8 cellular contexts compared by ENCODE assay signal in the genomic region with DNA sequence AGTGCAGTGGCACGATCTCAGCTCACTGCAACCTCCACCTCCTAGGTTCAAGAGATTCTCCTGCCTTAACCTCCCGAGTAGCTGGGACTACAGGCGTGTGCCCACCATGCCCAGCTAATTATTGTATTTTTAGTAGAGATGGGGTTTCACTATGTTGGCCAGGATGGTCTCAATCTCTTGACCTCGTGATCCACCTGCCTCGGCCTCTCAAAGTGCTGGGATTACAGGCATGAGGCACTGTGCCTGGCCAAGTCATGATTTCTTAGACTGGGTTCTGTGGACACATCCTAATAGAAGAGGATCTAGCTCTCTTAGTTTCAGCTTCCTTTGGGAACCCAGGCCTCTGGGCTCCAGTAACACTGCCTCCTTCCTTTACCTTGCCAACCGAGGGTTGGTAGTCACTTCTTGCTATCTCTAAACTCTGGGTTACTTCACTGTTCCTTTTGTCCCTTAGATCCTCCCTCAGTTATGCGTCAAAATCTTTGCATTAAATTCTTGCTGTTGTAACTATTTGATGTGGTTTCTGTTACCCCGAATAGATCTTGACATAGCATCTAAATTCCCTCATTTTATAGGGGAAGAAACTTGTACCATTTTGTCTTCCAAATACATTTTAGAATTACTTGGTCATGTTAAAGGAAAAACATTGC. TPM values are rescaled to one million over a fixed set of nuclear protein-coding genes. Genes with fewer than 3 reads are reported as not detected.
DNase-seq lines count a peak whose midpoint lies in the region; ATAC-seq, FAIRE-seq and TF ChIP-seq lines count a peak whose summit lies in the region.
"Not testable (repeated sequence)": the region's sequence is repeated elsewhere in the genome, so short reads cannot be mapped to it uniquely, and the experiment has no call there.

No MANE protein-coding gene starts in this region.

- not testable (repeated sequence) for H3K36me3 ChIP-seq in HCT116 (ENCODE audit: control insufficient read depth in 1 of 2, insufficient read depth in 2 of 2, low read length in 2 of 2); keratinocyte (ENCODE audit: control insufficient read depth in 2 of 2, extremely low read depth in 1 of 2, insufficient read depth in 2 of 2, low read length in 2 of 2)

- not testable (repeated sequence) for TF ChIP-seq RAD21 in HCT116 (IDR thresholded peaks at IDR 0.05; ENCODE audit: low read depth)

- peaks cover 8 to 13% of the 10 kb centered on the region in 2 experiments; a peak in 3 of 4 replicates for H3K4me1 ChIP-seq in HCT116 (ENCODE audit: control insufficient read depth in 1 of 2, insufficient read depth in 2 of 2, low read length in 2 of 2)
- H3K4me1 ChIP-seq in keratinocyte (ENCODE audit: control insufficient read depth, extremely low read depth, insufficient read depth, low read length), result peaks cover 12% of the 10 kb centered on the region

- H3K27ac Mint-ChIP-seq in CD14-positive monocyte, result peak overlapping the region in 6 of 7 donors; percentile 21 to 80 (median 55)
- H3K27ac Mint-ChIP-seq in T-cell, result peak overlapping the region; percentile 40 to 41
- peak overlapping the region; percentile 72 for H3K27ac Mint-ChIP-seq in activated CD4-positive, alpha-beta memory T cell treated with anti-CD3 and anti-CD28 coated beads, Interleukin-2, amount 10 ng/mL, durations not matched to agents 7 days and 5 days
- peak overlapping the region; percentile 66 for H3K27ac Mint-ChIP-seq in activated T-helper 1 cell treated with anti-CD3 and anti-CD28 coated beads, Interleukin-12 subunit alpha, Interleukin-12 subunit beta, Interleukin-2, Interleukin-4 antibody, amounts not matched to agents 30 ng/mL and 10 ng/mL and 1 ng/mL, durations not matched to agents 14 hours and 24 hours and 36 hours
- H3K27ac Mint-ChIP-seq in activated naive CD8-positive, alpha-beta T cell treated with anti-CD3 and anti-CD28 coated beads, Interleukin-2, amount 10 ng/mL, durations not matched to agents 7 days and 5 days, result peak overlapping the region; percentile 85
- H3K27ac Mint-ChIP-seq in stimulated activated naive CD8-positive, alpha-beta T cell treated with anti-CD3 and anti-CD28 coated beads, Interleukin-15, amount 100 ng/mL, for 72 hours, result peak overlapping the region; percentile 96 to 97

- H3K9me2 ChIP-seq in HCT116 (ENCODE audit: insufficient read depth), result not testable (repeated sequence)

- FAIRE-seq in keratinocyte (lab: Jason Lieb, UNC), result not testable (repeated sequence)

- ATAC-seq in HCT116, result 0 out of 2 replicates have a peak, but pooled peaks have one; percentile 14
- ATAC-seq in T-cell (replicated peaks in 1 of 4), result peak in 1 of 4 experiments; percentile 39
- peak; percentile 7 for ATAC-seq in activated naive CD8-positive, alpha-beta T cell treated with anti-CD3 and anti-CD28 coated beads, Interleukin-2, amount 10 ng/mL, durations not matched to agents 7 days and 5 days (ENCODE audit: low read depth)
- ATAC-seq in stimulated activated naive CD8-positive, alpha-beta T cell treated with anti-CD3 and anti-CD28 coated beads, Interleukin-15, amount 100 ng/mL, for 72 hours, result not testable (repeated sequence)

- not testable (repeated sequence) for H4K20me1 ChIP-seq in HCT116 (ENCODE audit: insufficient read depth); keratinocyte (ENCODE audit: control insufficient read depth, extremely low read depth, insufficient read depth, low read length)

- not testable (repeated sequence) for DNase-seq in CD14-positive monocyte (ENCODE audit: low spot score); HCT116 (ENCODE audit: low read depth, low spot score); T-cell; activated CD4-positive, alpha-beta memory T cell treated with anti-CD3 and anti-CD28 coated beads, Interleukin-2, amount 10 ng/mL, durations not matched to agents 7 days and 5 days; activated T-helper 1 cell treated with anti-CD3 and anti-CD28 coated beads, Interleukin-12 subunit alpha, Interleukin-12 subunit beta, Interleukin-2, Interleukin-4 antibody, amounts not matched to agents 30 ng/mL and 10 ng/mL and 1 ng/mL, durations not matched to agents 14 hours and 24 hours and 36 hours (ENCODE audit: low spot score); activated naive CD8-positive, alpha-beta T cell treated with anti-CD3 and anti-CD28 coated beads, Interleukin-2, amount 10 ng/mL, durations not matched to agents 7 days and 5 days; keratinocyte (ENCODE audit: low read depth, low spot score); stimulated activated naive CD8-positive, alpha-beta T cell treated with anti-CD3 and anti-CD28 coated beads, Interleukin-15, amount 100 ng/mL, for 72 hours

- intact Hi-C loops in CD14-positive monocyte (cut with micrococcal nuclease); HCT116 (cut with micrococcal nuclease): not testable (repeated sequence)
- intact Hi-C loops in activated T-helper 1 cell treated with anti-CD3 and anti-CD28 coated beads, Interleukin-12 subunit alpha, Interleukin-12 subunit beta, Interleukin-2, Interleukin-4 antibody, amounts not matched to agents 30 ng/mL and 10 ng/mL and 1 ng/mL, durations not matched to agents 14 hours and 24 hours and 36 hours (cut with micrococcal nuclease), result loop anchor here (1.0 kb wide), 2 partner anchors 13 to 56 kb away; a partner anchor contains a TSS

- H3K4me3 Mint-ChIP-seq in CD14-positive monocyte, result not testable (repeated sequence)
- H3K4me3 Mint-ChIP-seq in T-cell, result peak overlapping the region in 2 of 3 donors; percentile 5 to 41
- H3K4me3 Mint-ChIP-seq in activated CD4-positive, alpha-beta memory T cell treated with anti-CD3 and anti-CD28 coated beads, Interleukin-2, amount 10 ng/mL, durations not matched to agents 7 days and 5 days, result peak overlapping the region; percentile 38
- H3K4me3 Mint-ChIP-seq in activated T-helper 1 cell treated with anti-CD3 and anti-CD28 coated beads, Interleukin-12 subunit alpha, Interleukin-12 subunit beta, Interleukin-2, Interleukin-4 antibody, amounts not matched to agents 30 ng/mL and 10 ng/mL and 1 ng/mL, durations not matched to agents 14 hours and 24 hours and 36 hours, result peak overlapping the region; percentile 11
- H3K4me3 Mint-ChIP-seq in activated naive CD8-positive, alpha-beta T cell treated with anti-CD3 and anti-CD28 coated beads, Interleukin-2, amount 10 ng/mL, durations not matched to agents 7 days and 5 days, result peak overlapping the region; percentile 65
- H3K4me3 Mint-ChIP-seq in stimulated activated naive CD8-positive, alpha-beta T cell treated with anti-CD3 and anti-CD28 coated beads, Interleukin-15, amount 100 ng/mL, for 72 hours, result peak overlapping the region; percentile 66 to 69

- not testable (repeated sequence) for H3K9me1 ChIP-seq in keratinocyte (ENCODE audit: control insufficient read depth, extremely low read depth, insufficient read depth, low read length)

- H3K36me3 Mint-ChIP-seq in CD14-positive monocyte, result peaks cover 4 to 15% of the 10 kb centered on the region in 2 donors
- H3K36me3 Mint-ChIP-seq in T-cell, result peaks cover 14% of the 10 kb centered on the region
- not testable (repeated sequence) for H3K36me3 Mint-ChIP-seq in activated CD4-positive, alpha-beta memory T cell treated with anti-CD3 and anti-CD28 coated beads, Interleukin-2, amount 10 ng/mL, durations not matched to agents 7 days and 5 days (ENCODE audit: low read depth)
- H3K36me3 Mint-ChIP-seq in activated T-helper 1 cell treated with anti-CD3 and anti-CD28 coated beads, Interleukin-12 subunit alpha, Interleukin-12 subunit beta, Interleukin-2, Interleukin-4 antibody, amounts not matched to agents 30 ng/mL and 10 ng/mL and 1 ng/mL, durations not matched to agents 14 hours and 24 hours and 36 hours (ENCODE audit: low read depth), result peaks cover 21% of the 10 kb centered on the region
- H3K36me3 Mint-ChIP-seq in activated naive CD8-positive, alpha-beta T cell treated with anti-CD3 and anti-CD28 coated beads, Interleukin-2, amount 10 ng/mL, durations not matched to agents 7 days and 5 days, result peaks cover 12% of the 10 kb centered on the region

- RAD21 ChIA-PET in HCT116 (lab: Charles Lee; ENCODE audit: low non-redundant PET in 1 of 2, low total read pairs in 2 of 2, uncharacterized antibody in 2 of 2, unreplicated experiment in 2 of 2), result not testable (repeated sequence)

- peaks cover 52% of the 10 kb centered on the region for H3K79me2 ChIP-seq in HCT116 (ENCODE audit: insufficient read depth, low read length)
- H3K79me2 ChIP-seq in keratinocyte (ENCODE audit: control insufficient read depth, insufficient read depth, low read length), result peaks cover 11% of the 10 kb centered on the region

- TF ChIP-seq POLR2A in HCT116 (IDR thresholded peaks at IDR 0.05; ENCODE audit: borderline replicate concordance, extremely low read depth, insufficient read depth, insufficient read length), result not testable (repeated sequence)

- not testable (repeated sequence) for H3K27me3 ChIP-seq in HCT116 (ENCODE audit: insufficient read depth, low read length); keratinocyte (ENCODE audit: control insufficient read depth, extremely low read depth, insufficient read depth, low read length)

- H3K9me3 ChIP-seq in HCT116 (ENCODE audit: control insufficient read depth in 1 of 2, insufficient read depth in 1 of 2, low read depth in 1 of 2, low read length in 2 of 2); keratinocyte (ENCODE audit: control insufficient read depth, low read depth, low read length): not testable (repeated sequence)

- not testable (repeated sequence) for BruUV-seq in HCT116 (replicated peaks; lab: Mats Ljungman, UMichigan)

- H3K4me1 Mint-ChIP-seq in CD14-positive monocyte (peaks cover 17% of the 10 kb centered on the region), T-cell (peaks cover 14 to 27% (median 24%) of the 10 kb centered on the region in 3 donors)
- H3K4me1 Mint-ChIP-seq in activated CD4-positive, alpha-beta memory T cell treated with anti-CD3 and anti-CD28 coated beads, Interleukin-2, amount 10 ng/mL, durations not matched to agents 7 days and 5 days, result peaks cover 19% of the 10 kb centered on the region
- H3K4me1 Mint-ChIP-seq in activated T-helper 1 cell treated with anti-CD3 and anti-CD28 coated beads, Interleukin-12 subunit alpha, Interleukin-12 subunit beta, Interleukin-2, Interleukin-4 antibody, amounts not matched to agents 30 ng/mL and 10 ng/mL and 1 ng/mL, durations not matched to agents 14 hours and 24 hours and 36 hours (ENCODE audit: low read depth), result peaks cover 21% of the 10 kb centered on the region
- peaks cover 23% of the 10 kb centered on the region for H3K4me1 Mint-ChIP-seq in activated naive CD8-positive, alpha-beta T cell treated with anti-CD3 and anti-CD28 coated beads, Interleukin-2, amount 10 ng/mL, durations not matched to agents 7 days and 5 days
- H3K4me1 Mint-ChIP-seq in stimulated activated naive CD8-positive, alpha-beta T cell treated with anti-CD3 and anti-CD28 coated beads, Interleukin-15, amount 100 ng/mL, for 72 hours, result peaks cover 29% of the 10 kb centered on the region

- H2AFZ ChIP-seq in HCT116 (ENCODE audit: low read depth, low read length, poor library complexity, severe bottlenecking); keratinocyte (ENCODE audit: control insufficient read depth, low read length): not testable (repeated sequence)

- TF ChIP-seq CTCF in CD14-positive monocyte (IDR thresholded peaks at IDR 0.05); HCT116 (IDR thresholded peaks at IDR 0.05 in 2 of 3, conservative IDR thresholded peaks at IDR 0.05 in 1 of 3; ENCODE audit: borderline replicate concordance in 1 of 3, insufficient read depth in 1 of 3, low read depth in 2 of 3, low read length in 2 of 3); keratinocyte (optimal IDR thresholded peaks at IDR 0.05 in 1 of 3, IDR thresholded peaks at IDR 0.05 in 1 of 3, conservative IDR thresholded peaks at IDR 0.05 in 1 of 3; ENCODE audit: extremely low read depth in 1 of 3, insufficient read depth in 2 of 3, low read length in 3 of 3): not testable (repeated sequence)

- not testable (repeated sequence) for H3K27ac ChIP-seq in HCT116 (ENCODE audit: low read depth, low read length); keratinocyte (ENCODE audit: control insufficient read depth, insufficient read depth, low read length)

- H3K4me3 ChIP-seq in HCT116 (replicated peaks in 1 of 2; ENCODE audit: low read depth in 1 of 2, low read length in 2 of 2); keratinocyte (ENCODE audit: control insufficient read depth in 2 of 3, extremely low read depth in 1 of 3, insufficient read depth in 2 of 3, low read depth in 1 of 3, low read length in 3 of 3): not testable (repeated sequence)

- H3K27me3 Mint-ChIP-seq in CD14-positive monocyte (ENCODE audit: low read depth in 3 of 3); T-cell; activated CD4-positive, alpha-beta memory T cell treated with anti-CD3 and anti-CD28 coated beads, Interleukin-2, amount 10 ng/mL, durations not matched to agents 7 days and 5 days; activated T-helper 1 cell treated with anti-CD3 and anti-CD28 coated beads, Interleukin-12 subunit alpha, Interleukin-12 subunit beta, Interleukin-2, Interleukin-4 antibody, amounts not matched to agents 30 ng/mL and 10 ng/mL and 1 ng/mL, durations not matched to agents 14 hours and 24 hours and 36 hours (ENCODE audit: insufficient read depth); activated naive CD8-positive, alpha-beta T cell treated with anti-CD3 and anti-CD28 coated beads, Interleukin-2, amount 10 ng/mL, durations not matched to agents 7 days and 5 days; stimulated activated naive CD8-positive, alpha-beta T cell treated with anti-CD3 and anti-CD28 coated beads, Interleukin-15, amount 100 ng/mL, for 72 hours: not testable (repeated sequence)

- H3K9me3 Mint-ChIP-seq in CD14-positive monocyte; T-cell; activated CD4-positive, alpha-beta memory T cell treated with anti-CD3 and anti-CD28 coated beads, Interleukin-2, amount 10 ng/mL, durations not matched to agents 7 days and 5 days; activated T-helper 1 cell treated with anti-CD3 and anti-CD28 coated beads, Interleukin-12 subunit alpha, Interleukin-12 subunit beta, Interleukin-2, Interleukin-4 antibody, amounts not matched to agents 30 ng/mL and 10 ng/mL and 1 ng/mL, durations not matched to agents 14 hours and 24 hours and 36 hours; activated naive CD8-positive, alpha-beta T cell treated with anti-CD3 and anti-CD28 coated beads, Interleukin-2, amount 10 ng/mL, durations not matched to agents 7 days and 5 days; stimulated activated naive CD8-positive, alpha-beta T cell treated with anti-CD3 and anti-CD28 coated beads, Interleukin-15, amount 100 ng/mL, for 72 hours: not testable (repeated sequence)

- CTCF ChIA-PET in HCT116 (lab: Charles Lee), result interaction anchor here (1.6 kb wide), 1 partner anchor 56 kb away, joined by 5 read pairs; no protein-coding TSS in a partner anchor
- CTCF ChIA-PET in T-cell (lab: Charles Lee), result interaction anchor here in 1 of 2 donors (0.6 kb wide), 2 partner anchors 8 to 120 kb away, joined by 3 read pairs; no protein-coding TSS in a partner anchor
- CTCF ChIA-PET in activated CD4-positive, alpha-beta memory T cell treated with anti-CD3 and anti-CD28 coated beads, Interleukin-2, amount 10 ng/mL, durations not matched to agents 7 days and 5 days (lab: Charles Lee), result interaction anchor here (0.7 to 1.5 kb wide), 2 partner anchors 133 to 675 kb away, joined by 3 to 4 read pairs; no protein-coding TSS in a partner anchor

- not testable (repeated sequence) for H3K4me2 ChIP-seq in HCT116 (ENCODE audit: low read length)
- H3K4me2 ChIP-seq in keratinocyte (ENCODE audit: control insufficient read depth, extremely low read depth, insufficient read depth, low read depth, low read length), result peak overlapping the region; percentile 48

- dilution Hi-C loops in keratinocyte (cut with MboI; ENCODE audit: extremely low pct_ligation_motif_present, low sequenced_read_pairs), result not testable (repeated sequence)

- POLR2A ChIA-PET in HCT116 (lab: Charles Lee), result not testable (repeated sequence)
- POLR2A ChIA-PET in T-cell (lab: Charles Lee), result interaction anchor here in 1 of 2 donors (0.6 kb wide), 1 partner anchor 1681 kb away, joined by 4 read pairs; no protein-coding TSS in a partner anchor
- POLR2A ChIA-PET in activated CD4-positive, alpha-beta memory T cell treated with anti-CD3 and anti-CD28 coated beads, Interleukin-2, amount 10 ng/mL, durations not matched to agents 7 days and 5 days (lab: Charles Lee), result interaction anchor here (0.6 to 3.8 kb wide), 4 partner anchors 14 to 202 kb away, joined by 3 to 36 read pairs (median 4); a partner anchor contains a TSS
- POLR2A ChIA-PET in activated naive CD8-positive, alpha-beta T cell treated with anti-CD3 and anti-CD28 coated beads, Interleukin-2, amount 10 ng/mL, durations not matched to agents 7 days and 5 days (lab: Charles Lee), result interaction anchor here (0.8 kb wide), 1 partner anchor 15 kb away, joined by 3 read pairs; a partner anchor contains a TSS

- not testable (repeated sequence) for H3K9ac ChIP-seq in HCT116 (ENCODE audit: low read length); keratinocyte (ENCODE audit: control insufficient read depth, extremely low read depth, insufficient read depth, low read length)

RNA-seq across cellular contexts. Expression of a gene that starts 13.0 kb away (rescaled TPM):
- polyA plus RNA-seq in CD14-positive monocyte (1 to 10 TPM; 3.6 to 4.0 TPM), keratinocyte (17.0 to 30.4 TPM (median 21.5 TPM) in 3 replicates)
- total RNA-seq in HCT116 (2021; ENCODE audit: unreplicated experiment) (36.8 TPM), T-cell (10 to 100 TPM; 53.9 to 90.2 (median 82.7) TPM)
- 34.4 and 40.5 TPM in 2 replicates for polyA plus RNA-seq in HCT116 (2012)
- 10 to 100 TPM; 30.5 to 35.2 TPM for total RNA-seq in activated CD4-positive, alpha-beta memory T cell treated with anti-CD3 and anti-CD28 coated beads, Interleukin-2, amount 10 ng/mL, durations not matched to agents 7 days and 5 days
- 45.7 and 46.1 TPM in 2 replicates for total RNA-seq in activated T-helper 1 cell treated with anti-CD3 and anti-CD28 coated beads, Interleukin-12 subunit alpha, Interleukin-12 subunit beta, Interleukin-2, Interleukin-4 antibody, amounts not matched to agents 30 ng/mL and 10 ng/mL and 1 ng/mL, durations not matched to agents 14 hours and 24 hours and 36 hours
- total RNA-seq in activated naive CD8-positive, alpha-beta T cell treated with anti-CD3 and anti-CD28 coated beads, Interleukin-2, amount 10 ng/mL, durations not matched to agents 7 days and 5 days, result 10 to 100 TPM; 42.1 to 43.3 TPM
- polyA plus RNA-seq in keratinocyte (2011; ENCODE audit: low read depth), result 11.1 TPM
- 6.8 and 9.4 TPM in 2 replicates for polyA plus RNA-seq in keratinocyte (2011; cell fraction: cytosol; rRNA removed)
- 117 and 146 TPM in 2 replicates for polyA plus RNA-seq in keratinocyte (2011; cell fraction: nucleus; rRNA removed)
- 10.9 and 31.9 TPM in 2 replicates for polyA plus RNA-seq in keratinocyte (2012; ENCODE audit: low replicate concordance)
- polyA minus RNA-seq in keratinocyte, result 11.5 to 34.9 TPM (median 24.3 TPM) in 3 replicates
- 6.1 TPM for polyA minus RNA-seq in keratinocyte (2011; cell fraction: cytosol; rRNA and poly(A)+ RNA removed)
- polyA minus RNA-seq in keratinocyte (2011; cell fraction: nucleus; rRNA and poly(A)+ RNA removed), result 25.9 and 41.9 TPM in 2 replicates

RNA-seq across cellular contexts. Expression of a gene that starts 14.7 kb away (rescaled TPM):
- 10 to 100 TPM; 23.2 to 47.0 TPM for polyA plus RNA-seq in CD14-positive monocyte
- 43.7 TPM for total RNA-seq in HCT116 (2021; ENCODE audit: unreplicated experiment)
- polyA plus RNA-seq in HCT116 (2012), result 17.2 and 28.6 TPM in 2 replicates
- total RNA-seq in T-cell, result 100 to 1,000 TPM; 134 to 173 (median 152) TPM
- total RNA-seq in activated CD4-positive, alpha-beta memory T cell treated with anti-CD3 and anti-CD28 coated beads, Interleukin-2, amount 10 ng/mL, durations not matched to agents 7 days and 5 days, result 100 to 1,000 TPM; 136 to 141 TPM
- 123 and 131 TPM in 2 replicates for total RNA-seq in activated T-helper 1 cell treated with anti-CD3 and anti-CD28 coated beads, Interleukin-12 subunit alpha, Interleukin-12 subunit beta, Interleukin-2, Interleukin-4 antibody, amounts not matched to agents 30 ng/mL and 10 ng/mL and 1 ng/mL, durations not matched to agents 14 hours and 24 hours and 36 hours
- total RNA-seq in activated naive CD8-positive, alpha-beta T cell treated with anti-CD3 and anti-CD28 coated beads, Interleukin-2, amount 10 ng/mL, durations not matched to agents 7 days and 5 days, result 100 to 1,000 TPM; 157 to 161 TPM
- 58.2 to 80.9 TPM (median 59.8 TPM) in 3 replicates for polyA plus RNA-seq in keratinocyte
- 109 TPM for polyA plus RNA-seq in keratinocyte (2011; ENCODE audit: low read depth)
- 46.0 and 53.2 TPM in 2 replicates for polyA plus RNA-seq in keratinocyte (2011; cell fraction: cytosol; rRNA removed)
- 87.5 and 91.6 TPM in 2 replicates for polyA plus RNA-seq in keratinocyte (2011; cell fraction: nucleus; rRNA removed)
- polyA plus RNA-seq in keratinocyte (2012; ENCODE audit: low replicate concordance), result 44.2 and 49.1 TPM in 2 replicates
- polyA minus RNA-seq in keratinocyte, result 160 to 225 TPM (median 176 TPM) in 3 replicates
- 59.1 TPM for polyA minus RNA-seq in keratinocyte (2011; cell fraction: cytosol; rRNA and poly(A)+ RNA removed)
- 93.4 and 211 TPM in 2 replicates for polyA minus RNA-seq in keratinocyte (2011; cell fraction: nucleus; rRNA and poly(A)+ RNA removed)

Comparison
In these comparisons a context has a peak if more than half of its experiments do, and no peak if none do; other contexts are left out.
1. H3K27ac Mint-ChIP-seq: peak in every context shown above with its lines; median percentile 96 in stimulated activated naive CD8-positive, alpha-beta T cell treated with anti-CD3 and anti-CD28 coated beads, Interleukin-15, amount 100 ng/mL, for 72 hours; 85 in activated naive CD8-positive, alpha-beta T cell treated with anti-CD3 and anti-CD28 coated beads, Interleukin-2, amount 10 ng/mL, durations not matched to agents 7 days and 5 days; 72 in activated CD4-positive, alpha-beta memory T cell treated with anti-CD3 and anti-CD28 coated beads, Interleukin-2, amount 10 ng/mL, durations not matched to agents 7 days and 5 days; 66 in activated T-helper 1 cell treated with anti-CD3 and anti-CD28 coated beads, Interleukin-12 subunit alpha, Interleukin-12 subunit beta, Interleukin-2, Interleukin-4 antibody, amounts not matched to agents 30 ng/mL and 10 ng/mL and 1 ng/mL, durations not matched to agents 14 hours and 24 hours and 36 hours; 55 in CD14-positive monocyte; 40 in T-cell.